Comparison of ENCODE assay signal across 1 cellular context in genomic region chr3:39207361-39208192, GRCh38.
TF ChIP-seq lines count a peak whose summit lies in the region.

No MANE protein-coding gene starts in this region.

TF ChIP-seq in K562, 482 proteins besides CTCF, POLR2A, EP300 and RAD21 (continued from another document):
- no peak for TF ChIP-seq MLX (CRISPR knock-in tag; conservative IDR thresholded peaks at IDR 0.05)
- TF ChIP-seq POLR3G (IDR thresholded peaks at IDR 0.05; ENCODE audit: extremely low read depth, insufficient read length, insufficient replicate concordance), result no peak
